ENCODE assay signal across 1 cellular context in the genomic region with DNA sequence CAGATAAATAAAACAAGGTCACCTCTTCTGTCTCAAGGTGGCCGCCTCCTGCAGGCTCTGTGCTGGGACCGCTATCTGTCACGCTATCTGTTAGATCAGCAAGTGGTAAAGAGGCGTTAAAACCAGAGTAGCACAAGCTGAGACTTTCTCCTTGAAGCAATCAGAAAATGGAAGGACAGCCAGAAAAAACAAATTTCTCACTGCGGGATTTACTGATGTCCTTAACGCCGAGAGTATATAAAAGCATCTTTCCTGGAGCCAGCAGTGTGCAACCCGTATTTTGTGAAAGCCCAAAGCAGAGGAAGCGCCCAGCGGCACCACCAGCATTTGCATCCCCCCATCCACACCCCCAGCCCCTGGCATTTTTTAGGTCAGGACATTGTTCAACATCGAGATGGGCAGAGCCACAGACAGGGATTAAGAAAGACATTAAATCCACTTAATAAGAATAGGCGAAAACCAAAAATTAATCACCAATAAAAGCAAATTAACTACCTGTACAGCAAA.
TF ChIP-seq lines count a peak whose summit lies in the region.

No MANE protein-coding gene starts in this region.

TF ChIP-seq in IMR-90, 13 proteins besides CTCF, POLR2A, EP300 and RAD21:
- TF ChIP-seq, protein P1, sequence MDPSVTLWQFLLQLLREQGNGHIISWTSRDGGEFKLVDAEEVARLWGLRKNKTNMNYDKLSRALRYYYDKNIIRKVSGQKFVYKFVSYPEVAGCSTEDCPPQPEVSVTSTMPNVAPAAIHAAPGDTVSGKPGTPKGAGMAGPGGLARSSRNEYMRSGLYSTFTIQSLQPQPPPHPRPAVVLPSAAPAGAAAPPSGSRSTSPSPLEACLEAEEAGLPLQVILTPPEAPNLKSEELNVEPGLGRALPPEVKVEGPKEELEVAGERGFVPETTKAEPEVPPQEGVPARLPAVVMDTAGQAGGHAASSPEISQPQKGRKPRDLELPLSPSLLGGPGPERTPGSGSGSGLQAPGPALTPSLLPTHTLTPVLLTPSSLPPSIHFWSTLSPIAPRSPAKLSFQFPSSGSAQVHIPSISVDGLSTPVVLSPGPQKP (IDR thresholded peaks at IDR 0.05; ENCODE audit: borderline replicate concordance, low read depth, low read length) = no peak
